Comparison of ENCODE assay signal across 30 cellular contexts in the genomic region with DNA sequence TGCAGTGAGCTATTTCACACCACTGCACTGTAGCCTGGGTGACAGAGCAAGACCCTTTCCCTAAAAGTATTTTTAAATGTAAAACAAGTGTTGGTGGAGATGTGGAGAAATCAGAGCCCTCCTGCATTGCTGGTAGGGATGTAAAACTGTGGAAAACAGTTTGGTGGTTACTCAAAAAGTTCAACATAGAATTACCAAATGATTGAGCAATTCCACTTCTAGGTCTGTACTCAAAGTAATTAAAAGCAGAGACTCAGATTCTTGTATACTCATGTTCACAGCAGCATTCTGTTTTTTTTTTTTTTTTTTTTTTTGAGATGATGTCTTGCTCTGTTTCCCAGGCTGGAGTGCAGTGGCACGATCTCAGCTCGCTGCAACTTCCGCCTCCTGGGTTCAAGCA.
DNase-seq lines count a peak whose midpoint lies in the region; ATAC-seq and TF ChIP-seq lines count a peak whose summit lies in the region.
"Had no signal": no experiment of that assay in that cellular context is flagged by ENCODE, and none has a peak within 500 bp of the region (broad histone marks: within the 10 kb centered on the region; RNA-seq: fewer than 3 reads in every experiment).

No MANE protein-coding gene starts in this region.

- H3K4me1 ChIP-seq in gastroesophageal sphincter, result peaks cover 6 to 45% (median 11%) of the 10 kb centered on the region in 3 donors
- H3K4me1 ChIP-seq: breast epithelium had no signal

- H3K4me3 ChIP-seq in gastroesophageal sphincter, result no peak overlapping the region
- H3K4me3 ChIP-seq: breast epithelium, GM12878, left ventricle myocardium inferior, ovary had no signal

- TF ChIP-seq CTCF in gastroesophageal sphincter (IDR thresholded peaks at IDR 0.05), result no peak

- H3K9me3 Mint-ChIP-seq in stimulated activated memory B cell treated with anti-CD40 and anti-IgM and Interleukin-4, amounts not matched to agents 10 μg/mL and 1 μg/mL and 100 μg/mL, for 72 hours, result peaks cover 10% of the 10 kb centered on the region
- H3K9me3 Mint-ChIP-seq: activated B cell treated with CpG ODN at 0.5 μM for 24 hours; activated CD4-positive, alpha-beta memory T cell treated with anti-CD3 and anti-CD28 coated beads, Interleukin-2, amount 10 ng/mL, durations not matched to agents 7 days and 5 days; natural killer cell treated with Interleukin-12 subunit alpha and Interleukin-12 subunit beta and Interleukin-15 and Interleukin-18, amount 100 ng/mL, for 72 hours had no signal

- H3K4me3 Mint-ChIP-seq in stimulated activated memory B cell treated with anti-CD40 and anti-IgM and Interleukin-4, amounts not matched to agents 10 μg/mL and 1 μg/mL and 100 μg/mL, for 72 hours, result no peak overlapping the region
- H3K4me3 Mint-ChIP-seq: activated B cell treated with CpG ODN at 0.5 μM for 24 hours; activated CD4-positive, alpha-beta memory T cell treated with anti-CD3 and anti-CD28 coated beads, Interleukin-2, amount 10 ng/mL, durations not matched to agents 7 days and 5 days; CD4-positive, CD25-positive, alpha-beta regulatory T cell; mesothelial cell of epicardium; type B pancreatic cell had no signal

- TF ChIP-seq EP300 in gastroesophageal sphincter (IDR thresholded peaks at IDR 0.05), result no peak

- TF ChIP-seq POLR2A in gastroesophageal sphincter (IDR thresholded peaks at IDR 0.05), result no peak

- no peaks in the 10 kb centered on the region for H3K27me3 ChIP-seq in gastroesophageal sphincter
- H3K27me3 ChIP-seq: breast epithelium, ovary had no signal

- ATAC-seq in stimulated activated memory B cell treated with anti-CD40 and anti-IgM and Interleukin-4, amounts not matched to agents 10 μg/mL and 1 μg/mL and 100 μg/mL, for 72 hours, result no peak
- ATAC-seq in gastroesophageal sphincter, result no peak
- ATAC-seq: GM12878; natural killer cell treated with Interleukin-12 subunit alpha and Interleukin-12 subunit beta and Interleukin-15 and Interleukin-18, amount 100 ng/mL, for 72 hours; right cardiac atrium; stimulated activated naive CD8-positive, alpha-beta T cell treated with anti-CD3 and anti-CD28 coated beads, Interleukin-15, amount 100 ng/mL, for 72 hours had no signal

- peaks cover 8% of the 10 kb centered on the region for H3K27me3 Mint-ChIP-seq in stimulated activated memory B cell treated with anti-CD40 and anti-IgM and Interleukin-4, amounts not matched to agents 10 μg/mL and 1 μg/mL and 100 μg/mL, for 72 hours
- H3K27me3 Mint-ChIP-seq: activated B cell treated with CpG ODN at 0.5 μM for 24 hours; activated CD4-positive, alpha-beta memory T cell treated with anti-CD3 and anti-CD28 coated beads, Interleukin-2, amount 10 ng/mL, durations not matched to agents 7 days and 5 days; CD4-positive, CD25-positive, alpha-beta regulatory T cell; natural killer cell treated with Interleukin-12 subunit alpha and Interleukin-12 subunit beta and Interleukin-15 and Interleukin-18, amount 100 ng/mL, for 72 hours; stimulated activated naive CD8-positive, alpha-beta T cell treated with anti-CD3 and anti-CD28 coated beads, Interleukin-15, amount 100 ng/mL, for 72 hours; type B pancreatic cell had no signal

- H3K4me1 Mint-ChIP-seq in stimulated activated memory B cell treated with anti-CD40 and anti-IgM and Interleukin-4, amounts not matched to agents 10 μg/mL and 1 μg/mL and 100 μg/mL, for 72 hours, result peaks cover 39% of the 10 kb centered on the region

- H3K36me3 ChIP-seq in gastroesophageal sphincter, result no peaks in the 10 kb centered on the region
- H3K36me3 ChIP-seq: breast epithelium, left ventricle myocardium inferior, ovary had no signal

- peaks cover 11% of the 10 kb centered on the region for H3K36me3 Mint-ChIP-seq in stimulated activated memory B cell treated with anti-CD40 and anti-IgM and Interleukin-4, amounts not matched to agents 10 μg/mL and 1 μg/mL and 100 μg/mL, for 72 hours
- H3K36me3 Mint-ChIP-seq: natural killer cell treated with Interleukin-12 subunit alpha and Interleukin-12 subunit beta and Interleukin-15 and Interleukin-18, amount 100 ng/mL, for 72 hours had no signal

- 94% methylated on average over 3 of the region's 3 CpGs; no CpG with 5 or more reads in 1 of the 2 donors for WGBS in gastroesophageal sphincter (ENCODE audit: low coverage in 1 of 2), 2 donors

- no peak overlapping the region for H3K27ac ChIP-seq in gastroesophageal sphincter
- H3K27ac ChIP-seq: left ventricle myocardium inferior, ovary had no signal

- no peaks in the 10 kb centered on the region for H3K9me3 ChIP-seq in gastroesophageal sphincter
- H3K9me3 ChIP-seq: breast epithelium, ovary had no signal

- DNase-seq in AG08395 (ENCODE audit: low spot score) (peak; percentile 28), EH (ENCODE audit: low read depth) (peak; percentile 42), SKM-1 (lab: John Stamatoyannopoulos, UW; ENCODE audit: unreplicated experiment) (peak; percentile 2), fibroblast of the conjunctiva (ENCODE audit: low read depth) (peak; percentile 57), A172 (ENCODE audit: low spot score) (no peak), NAMALWA (ENCODE audit: low spot score) (no peak)
- DNase-seq: activated B cell treated with CpG ODN at 0.5 μM for 24 hours; activated CD4-positive, alpha-beta memory T cell treated with anti-CD3 and anti-CD28 coated beads, Interleukin-2, amount 10 ng/mL, durations not matched to agents 7 days and 5 days; activated gamma-delta T cell; activated T-cell treated with anti-CD3 and anti-CD28 coated beads for 4 hours; amniotic stem cell; CD4-positive, CD25-positive, alpha-beta regulatory T cell; GDM1; Kasumi-1; left ventricle myocardium inferior; NCI-H1105 treated with DMSO at 0.1 percent for 48 hours; NCI-H2081; NCI-H345; ovary; right cardiac atrium; stimulated activated CD4-positive, alpha-beta T cell treated with anti-CD3 and anti-CD28 coated beads, Interleukin-4, amount 100 ng/mL, for 24 hours; stimulated activated naive CD8-positive, alpha-beta T cell treated with anti-CD3 and anti-CD28 coated beads, Interleukin-15, amount 100 ng/mL, for 72 hours; T-helper 9 cell had no signal

- no peak overlapping the region for H3K27ac Mint-ChIP-seq in stimulated activated memory B cell treated with anti-CD40 and anti-IgM and Interleukin-4, amounts not matched to agents 10 μg/mL and 1 μg/mL and 100 μg/mL, for 72 hours
- H3K27ac Mint-ChIP-seq: activated B cell treated with CpG ODN at 0.5 μM for 24 hours; activated CD4-positive, alpha-beta memory T cell treated with anti-CD3 and anti-CD28 coated beads, Interleukin-2, amount 10 ng/mL, durations not matched to agents 7 days and 5 days; mesothelial cell of epicardium; stimulated activated naive CD8-positive, alpha-beta T cell treated with anti-CD3 and anti-CD28 coated beads, Interleukin-15, amount 100 ng/mL, for 72 hours; type B pancreatic cell had no signal

Comparison
In these comparisons a context has a peak if more than half of its experiments do, and no peak if none do; other contexts are left out.
1. DNase-seq: peak in AG08395 (single experiment), EH (single experiment), SKM-1 (single experiment) and fibroblast of the conjunctiva (single experiment); none in A172 (single experiment) and NAMALWA (single experiment).